5 cellular contexts compared by ENCODE assay signal in genomic region chr15:49064884-49065283, GRCh38.
"Had no signal": no experiment of that assay in that cellular context is flagged by ENCODE, and none has a peak within 500 bp of the region (broad histone marks: within the 10 kb centered on the region; RNA-seq: fewer than 3 reads in every experiment).

No MANE protein-coding gene starts in this region.

- H3K4me3 ChIP-seq: GM23338 had no signal

- DNase-seq: H9, HCEC 1CT, IMR-90, KBM-7 had no signal

- H3K4me2 ChIP-seq: GM23338 had no signal

- H2AFZ ChIP-seq: GM23338 had no signal

- ATAC-seq: GM23338 had no signal
